ENCODE assay signal across 21 cellular contexts in the genomic region with DNA sequence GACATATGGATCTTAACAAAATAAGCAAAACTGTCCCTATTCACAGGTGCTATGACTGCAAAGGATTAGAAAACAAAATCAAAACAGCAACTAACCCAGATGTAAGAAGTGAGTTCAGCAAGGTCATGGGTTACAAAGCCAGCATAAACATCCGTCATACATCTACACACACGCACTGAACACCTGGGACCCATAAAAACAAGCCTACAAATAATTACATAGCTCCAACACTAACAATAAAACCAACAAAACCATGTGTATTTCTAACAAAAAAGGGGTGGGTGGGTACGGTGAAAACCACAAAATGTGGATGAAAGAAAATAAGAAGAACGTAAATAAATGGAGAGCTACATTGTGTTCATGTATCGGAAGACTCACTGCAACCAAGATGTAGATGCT.
A peak's percentile ranks its signal among the peaks of the same experiment; 100 is the strongest.
DNase-seq lines count a peak whose midpoint lies in the region; ATAC-seq and TF ChIP-seq lines count a peak whose summit lies in the region.
"Had no signal": no experiment of that assay in that cellular context is flagged by ENCODE, and none has a peak within 500 bp of the region (broad histone marks: within the 10 kb centered on the region; RNA-seq: fewer than 3 reads in every experiment).

No MANE protein-coding gene starts in this region.

- H3K36me3 Mint-ChIP-seq in activated naive CD8-positive, alpha-beta T cell = peaks cover 10% of the 10 kb centered on the region
- peaks cover 12% of the 10 kb centered on the region for H3K36me3 Mint-ChIP-seq in activated naive CD8-positive, alpha-beta T cell treated with anti-CD3 and anti-CD28 coated beads, Interleukin-2, amount 50 U/mL, for 24 hours (ENCODE audit: low read depth)
- H3K36me3 Mint-ChIP-seq in Caco-2 (ENCODE audit: insufficient read depth, unreplicated experiment) = peaks cover 28% of the 10 kb centered on the region

- no peaks in the 10 kb centered on the region for H3K36me3 ChIP-seq in Caco-2 (ENCODE audit: control insufficient read depth, insufficient read depth, low read length)
- H3K36me3 ChIP-seq: right atrium auricular region, SJSA1 had no signal

- H3K4me1 Mint-ChIP-seq in activated naive CD8-positive, alpha-beta T cell (ENCODE audit: low read depth) = peaks cover 59% of the 10 kb centered on the region
- peaks cover 60% of the 10 kb centered on the region for H3K4me1 Mint-ChIP-seq in activated naive CD8-positive, alpha-beta T cell treated with anti-CD3 and anti-CD28 coated beads, Interleukin-2, amount 50 U/mL, for 24 hours
- no peaks in the 10 kb centered on the region for H3K4me1 Mint-ChIP-seq in Caco-2 (ENCODE audit: low read depth, unreplicated experiment)

- no peaks in the 10 kb centered on the region for H3K4me1 ChIP-seq in Caco-2
- H3K4me1 ChIP-seq: right atrium auricular region, SJSA1 had no signal

- intact Hi-C loops in Caco-2 (cut with micrococcal nuclease; ENCODE audit: unreplicated experiment) = no loop called here

- H3K9me3 Mint-ChIP-seq in activated naive CD8-positive, alpha-beta T cell (ENCODE audit: low read depth) = no peaks in the 10 kb centered on the region
- no peaks in the 10 kb centered on the region for H3K9me3 Mint-ChIP-seq in activated naive CD8-positive, alpha-beta T cell treated with anti-CD3 and anti-CD28 coated beads, Interleukin-2, amount 50 U/mL, for 24 hours
- no peaks in the 10 kb centered on the region for H3K9me3 Mint-ChIP-seq in Caco-2 (ENCODE audit: unreplicated experiment)

- H3K4me3 ChIP-seq in Caco-2 (ENCODE audit: low read depth, low read length) = no peak overlapping the region
- H3K4me3 ChIP-seq: GM23248, right atrium auricular region, SJSA1 had no signal

- no peaks in the 10 kb centered on the region for H3K27me3 Mint-ChIP-seq in activated naive CD8-positive, alpha-beta T cell
- H3K27me3 Mint-ChIP-seq in activated naive CD8-positive, alpha-beta T cell treated with anti-CD3 and anti-CD28 coated beads, Interleukin-2, amount 50 U/mL, for 24 hours = peaks cover 14% of the 10 kb centered on the region
- H3K27me3 Mint-ChIP-seq in Caco-2 (ENCODE audit: insufficient read depth, unreplicated experiment) = no peaks in the 10 kb centered on the region

- POLR2A ChIA-PET in Caco-2 (lab: Charles Lee) = no interaction called here

- no peak for DNase-seq in activated naive CD8-positive, alpha-beta T cell treated with anti-CD3 and anti-CD28 coated beads, Interleukin-2, amount 50 U/mL, for 24 hours
- DNase-seq in NCI-H774 (lab: John Stamatoyannopoulos, UW) (peak; percentile 12), dermis blood vessel endothelial cell (peak; percentile 47), occipital lobe (lab: John Stamatoyannopoulos, UW) (no peak), Caco-2 (no peak), putamen (ENCODE audit: low spot score) (no peak), NCI-H2227 (lab: John Stamatoyannopoulos, UW; ENCODE audit: unreplicated experiment) (no peak)
- DNase-seq: ACHN; activated CD4-positive, alpha-beta T cell treated with anti-CD3 and anti-CD28 coated beads for 48 hours; activated CD8-positive, alpha-beta memory T cell treated with anti-CD3 and anti-CD28 coated beads, Interleukin-2, amount 50 U/mL, for 48 hours; activated gamma-delta T cell treated with Interleukin-2 at 50 U/mL for 16 hours; COR-L47; GM23248; NCI-H524 treated with DMSO at 0.1 percent for 48 hours; stimulated activated CD4-positive, alpha-beta T cell treated with anti-CD3 and anti-CD28 coated beads, Interleukin-12 subunit alpha, Interleukin-12 subunit beta, amount 100 ng/mL, for 4 hours; stimulated activated CD8-positive, alpha-beta memory T cell treated with anti-CD3 and anti-CD28 coated beads, Interleukin-4, amount 100 ng/mL, for 48 hours; substantia nigra had no signal

- H3K9me3 ChIP-seq in Caco-2 = no peaks in the 10 kb centered on the region
- H3K9me3 ChIP-seq: right atrium auricular region had no signal

- no peak for ATAC-seq in activated naive CD8-positive, alpha-beta T cell treated with anti-CD3 and anti-CD28 coated beads, Interleukin-2, amount 50 U/mL, for 24 hours
- ATAC-seq: left lobe of liver had no signal

- BruUV-seq in Caco-2 (replicated peaks; lab: Mats Ljungman, UMichigan) = no TSS peak

- TF ChIP-seq CTCF in Caco-2 (IDR thresholded peaks at IDR 0.05; ENCODE audit: insufficient read depth in 1 of 2, low read depth in 1 of 2, low read length in 1 of 2, severe bottlenecking in 1 of 2, unreplicated experiment in 1 of 2) = no peak

- H3K27me3 ChIP-seq in Caco-2 (replicated peaks; ENCODE audit: control insufficient read depth, insufficient read depth, low read length) = no peaks in the 10 kb centered on the region
- H3K27me3 ChIP-seq: right atrium auricular region, SJSA1 had no signal

- H3K4me3 Mint-ChIP-seq in activated naive CD8-positive, alpha-beta T cell = peak overlapping the region; percentile 2
- H3K4me3 Mint-ChIP-seq in activated naive CD8-positive, alpha-beta T cell treated with anti-CD3 and anti-CD28 coated beads, Interleukin-2, amount 50 U/mL, for 24 hours = no peak overlapping the region
- H3K4me3 Mint-ChIP-seq in Caco-2 (ENCODE audit: unreplicated experiment) = no peak overlapping the region

- H3K27ac Mint-ChIP-seq in activated naive CD8-positive, alpha-beta T cell = no peak overlapping the region
- H3K27ac Mint-ChIP-seq in activated naive CD8-positive, alpha-beta T cell treated with anti-CD3 and anti-CD28 coated beads, Interleukin-2, amount 50 U/mL, for 24 hours = no peak overlapping the region
- no peak overlapping the region for H3K27ac Mint-ChIP-seq in Caco-2 (ENCODE audit: unreplicated experiment)

- CTCF ChIA-PET in Caco-2 (lab: Charles Lee) = interaction anchor here (0.5 kb wide), 1 partner anchor 262 kb away, joined by 4 read pairs; no protein-coding TSS in a partner anchor

Comparison
In these comparisons a context has a peak if more than half of its experiments do, and no peak if none do; other contexts are left out.
1. DNase-seq: peak in NCI-H774 (single experiment) and dermis blood vessel endothelial cell (single experiment); none in activated naive CD8-positive, alpha-beta T cell treated with anti-CD3 and anti-CD28 coated beads, Interleukin-2, amount 50 U/mL, for 24 hours (single experiment), occipital lobe (single experiment), Caco-2 (0 of 2), putamen (single experiment) and NCI-H2227 (single experiment).